In genomic region chr14:83172363-83172762, GRCh38 we compare ENCODE assay signal across 22 cellular contexts.
DNase-seq lines count a peak whose midpoint lies in the region; ATAC-seq lines count a peak whose summit lies in the region.
"Had no signal": no experiment of that assay in that cellular context is flagged by ENCODE, and none has a peak within 500 bp of the region (broad histone marks: within the 10 kb centered on the region; RNA-seq: fewer than 3 reads in every experiment).

No MANE protein-coding gene starts in this region.

- no peak overlapping the region for H3K4me3 Mint-ChIP-seq in stimulated activated effector memory CD8-positive, alpha-beta T cell treated with anti-CD3 and anti-CD28 coated beads, Interleukin-12 subunit alpha, Interleukin-12 subunit beta, amount 100 ng/mL, for 72 hours
- H3K4me3 Mint-ChIP-seq: activated CD8-positive, alpha-beta T cell treated with anti-CD3 and anti-CD28 coated beads for 36 hours; activated naive CD4-positive, alpha-beta T cell treated with anti-CD3 and anti-CD28 coated beads, Interleukin-2, amount 10 ng/mL, durations not matched to agents 7 days and 5 days; activated T-cell treated with anti-CD3 and anti-CD28 coated beads, Interleukin-2, amount 50 U/mL, for 4 hours; naive B cell; type B pancreatic cell; WTC11 had no signal

- H3K36me3 Mint-ChIP-seq in stimulated activated effector memory CD8-positive, alpha-beta T cell treated with anti-CD3 and anti-CD28 coated beads, Interleukin-12 subunit alpha, Interleukin-12 subunit beta, amount 100 ng/mL, for 72 hours: no peaks in the 10 kb centered on the region
- H3K36me3 Mint-ChIP-seq: activated naive CD4-positive, alpha-beta T cell treated with anti-CD3 and anti-CD28 coated beads, Interleukin-2, amount 10 ng/mL, durations not matched to agents 7 days and 5 days; naive B cell; type B pancreatic cell; WTC11 had no signal

- peaks cover 6% of the 10 kb centered on the region for H3K9me3 Mint-ChIP-seq in stimulated activated effector memory CD8-positive, alpha-beta T cell treated with anti-CD3 and anti-CD28 coated beads, Interleukin-12 subunit alpha, Interleukin-12 subunit beta, amount 100 ng/mL, for 72 hours
- H3K9me3 Mint-ChIP-seq: type B pancreatic cell, WTC11 had no signal

- DNase-seq in AG20443 (ENCODE audit: low spot score): peak; percentile 42
- DNase-seq in HT1080 (ENCODE audit: low read depth): peak; percentile 81
- DNase-seq in amniotic epithelial cell (ENCODE audit: low read depth): peak; percentile 9
- peak; percentile 68 for DNase-seq in iris pigment epithelial cell (ENCODE audit: low read depth)
- no peak for DNase-seq in activated CD4-positive, alpha-beta T cell treated with anti-CD3 and anti-CD28 coated beads for 4 hours
- DNase-seq in effector CD8-positive, alpha-beta T cell (lab: John Stamatoyannopoulos, UW): no peak
- DNase-seq in stimulated activated effector memory CD8-positive, alpha-beta T cell treated with anti-CD3 and anti-CD28 coated beads, Interleukin-12 subunit alpha, Interleukin-12 subunit beta, amount 100 ng/mL, for 72 hours (ENCODE audit: low spot score in 2 of 2): no peak
- DNase-seq in activated CD4-positive, alpha-beta T cell treated with anti-CD3 and anti-CD28 coated beads, Interleukin-2, amount 50 U/mL, for 1 hour: no peak
- DNase-seq: activated CD8-positive, alpha-beta T cell treated with anti-CD3 and anti-CD28 coated beads for 36 hours; activated naive CD4-positive, alpha-beta T cell treated with anti-CD3 and anti-CD28 coated beads, Interleukin-2, amount 10 ng/mL, durations not matched to agents 7 days and 5 days; activated T-cell treated with anti-CD3 and anti-CD28 coated beads, Interleukin-2, amount 50 U/mL, for 4 hours; dorsolateral prefrontal cortex; head of caudate nucleus; naive B cell; NCI-H2029; NCI-H526; pancreas; sigmoid colon; stimulated activated naive CD8-positive, alpha-beta T cell treated with anti-CD3 and anti-CD28 coated beads, Interleukin-15, Interleukin-2, amounts not matched to agents 100 U/mL and 50 U/mL, for 24 hours; T-helper 2 cell had no signal

- no peaks in the 10 kb centered on the region for H3K4me1 Mint-ChIP-seq in stimulated activated effector memory CD8-positive, alpha-beta T cell treated with anti-CD3 and anti-CD28 coated beads, Interleukin-12 subunit alpha, Interleukin-12 subunit beta, amount 100 ng/mL, for 72 hours
- H3K4me1 Mint-ChIP-seq: activated naive CD4-positive, alpha-beta T cell treated with anti-CD3 and anti-CD28 coated beads, Interleukin-2, amount 10 ng/mL, durations not matched to agents 7 days and 5 days; naive B cell had no signal

- no peak overlapping the region for H3K27ac Mint-ChIP-seq in stimulated activated effector memory CD8-positive, alpha-beta T cell treated with anti-CD3 and anti-CD28 coated beads, Interleukin-12 subunit alpha, Interleukin-12 subunit beta, amount 100 ng/mL, for 72 hours
- H3K27ac Mint-ChIP-seq: activated CD8-positive, alpha-beta T cell treated with anti-CD3 and anti-CD28 coated beads for 36 hours; activated naive CD4-positive, alpha-beta T cell treated with anti-CD3 and anti-CD28 coated beads, Interleukin-2, amount 10 ng/mL, durations not matched to agents 7 days and 5 days; naive B cell; type B pancreatic cell; WTC11 had no signal

- no peak for ATAC-seq in stimulated activated effector memory CD8-positive, alpha-beta T cell treated with anti-CD3 and anti-CD28 coated beads, Interleukin-12 subunit alpha, Interleukin-12 subunit beta, amount 100 ng/mL, for 72 hours
- ATAC-seq: activated CD8-positive, alpha-beta T cell treated with anti-CD3 and anti-CD28 coated beads for 36 hours; activated T-cell treated with anti-CD3 and anti-CD28 coated beads, Interleukin-2, amount 50 U/mL, for 4 hours; pancreas; stimulated activated naive CD8-positive, alpha-beta T cell treated with anti-CD3 and anti-CD28 coated beads, Interleukin-15, Interleukin-2, amounts not matched to agents 100 U/mL and 50 U/mL, for 24 hours; WTC11 had no signal

Comparison
In these comparisons a context has a peak if more than half of its experiments do, and no peak if none do; other contexts are left out.
1. DNase-seq: peak in AG20443 (single experiment), HT1080 (single experiment), amniotic epithelial cell (single experiment) and iris pigment epithelial cell (single experiment); none in activated CD4-positive, alpha-beta T cell treated with anti-CD3 and anti-CD28 coated beads for 4 hours (0 of 2), effector CD8-positive, alpha-beta T cell (single experiment), stimulated activated effector memory CD8-positive, alpha-beta T cell treated with anti-CD3 and anti-CD28 coated beads, Interleukin-12 subunit alpha, Interleukin-12 subunit beta, amount 100 ng/mL, for 72 hours (0 of 2) and activated CD4-positive, alpha-beta T cell treated with anti-CD3 and anti-CD28 coated beads, Interleukin-2, amount 50 U/mL, for 1 hour (single experiment).